17 cellular contexts compared by ENCODE assay signal in the genomic region with DNA sequence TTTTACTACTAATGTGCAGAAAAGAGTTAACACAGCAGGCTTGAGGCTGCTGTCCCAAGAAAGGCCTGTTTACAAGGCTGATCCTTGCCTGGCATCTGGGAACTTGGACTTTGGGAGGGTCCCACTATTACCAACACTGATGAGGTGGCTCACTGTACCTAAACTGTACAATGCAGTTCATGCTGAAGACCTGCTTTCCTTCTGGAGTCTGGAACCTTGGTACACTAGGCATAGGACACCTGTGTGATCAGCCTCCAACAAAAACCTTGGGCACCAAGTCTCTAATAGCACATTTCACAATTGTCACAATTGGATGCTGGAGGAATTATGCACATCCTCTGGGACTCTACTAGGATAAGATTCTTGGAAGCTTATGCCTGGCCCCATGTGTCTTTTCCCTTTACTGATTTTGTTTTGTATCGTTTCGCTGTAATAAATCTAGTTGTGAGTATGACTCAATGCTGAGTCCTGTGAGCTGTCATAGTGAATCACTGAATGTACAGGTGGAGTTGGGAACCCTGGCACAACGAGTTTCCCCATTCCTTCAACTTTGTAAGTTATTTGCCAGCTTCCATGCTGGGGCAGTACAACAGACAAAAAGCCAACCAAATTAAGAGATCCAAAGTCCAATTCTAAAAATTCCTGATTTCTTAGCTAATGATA. TPM values are rescaled to one million over a fixed set of nuclear protein-coding genes. Genes with fewer than 3 reads are reported as not detected.
DNase-seq lines count a peak whose midpoint lies in the region; ATAC-seq and TF ChIP-seq lines count a peak whose summit lies in the region.
"Had no signal": no experiment of that assay in that cellular context is flagged by ENCODE, and none has a peak within 500 bp of the region (broad histone marks: within the 10 kb centered on the region; RNA-seq: fewer than 3 reads in every experiment).

No MANE protein-coding gene starts in this region.

- DNase-seq in HS-5 (ENCODE audit: low read depth) = peak; percentile 26
- peak; percentile 54 for DNase-seq in RPMI7951 (ENCODE audit: low read depth)
- DNase-seq in renal cortical epithelial cell (ENCODE audit: low read depth) = peak; percentile 87
- no peak for DNase-seq in NCI-H1105 treated with DMSO at 0.1 percent for 48 hours (lab: John Stamatoyannopoulos, UW)
- DNase-seq in NCI-H510A (lab: John Stamatoyannopoulos, UW) = no peak
- DNase-seq: activated CD8-positive, alpha-beta memory T cell treated with anti-CD3 and anti-CD28 coated beads, Interleukin-2, amount 50 U/mL, for 4 hours; activated gamma-delta T cell treated with Interleukin-2 at 50 U/mL for 16 hours; aorta; heart left ventricle; NCI-H187; NCI-H446 treated with DMSO at 0.1 percent for 48 hours; SJCRH30; stimulated activated naive CD4-positive, alpha-beta T cell treated with Interleukin-2 at 50 U/mL for 16 hours; T-helper 9 cell had no signal

- ATAC-seq in esophagus mucosa (peak; percentile 94), GM18505 (IDR thresholded peaks at IDR 0.05; ENCODE audit: unreplicated experiment) (no peak), GM19395 (IDR thresholded peaks at IDR 0.05; ENCODE audit: unreplicated experiment) (no peak)
- ATAC-seq: heart left ventricle had no signal

- TF ChIP-seq POLR2A in GM18505 (IDR thresholded peaks at IDR 0.05; ENCODE audit: borderline replicate concordance, extremely low read depth, insufficient read depth, insufficient read length) = no peak

RNA-seq across cellular contexts. Expression of a gene that starts 45.9 kb away (rescaled TPM):
- 3.6 and 3.8 TPM in 2 replicates for total RNA-seq in RPMI7951 (2014; rRNA removed; shearing (Covaris generic))
- total RNA-seq in esophagus mucosa (6.3 TPM), renal cortical epithelial cell (4.0 and 6.1 TPM in 2 replicates)

Comparison
In these comparisons a context has a peak if more than half of its experiments do, and no peak if none do; other contexts are left out.
1. DNase-seq: peak in HS-5 (single experiment), RPMI7951 (single experiment) and renal cortical epithelial cell (single experiment); none in NCI-H1105 treated with DMSO at 0.1 percent for 48 hours (single experiment) and NCI-H510A (single experiment).